1 cellular context compared by ENCODE assay signal in the genomic region with DNA sequence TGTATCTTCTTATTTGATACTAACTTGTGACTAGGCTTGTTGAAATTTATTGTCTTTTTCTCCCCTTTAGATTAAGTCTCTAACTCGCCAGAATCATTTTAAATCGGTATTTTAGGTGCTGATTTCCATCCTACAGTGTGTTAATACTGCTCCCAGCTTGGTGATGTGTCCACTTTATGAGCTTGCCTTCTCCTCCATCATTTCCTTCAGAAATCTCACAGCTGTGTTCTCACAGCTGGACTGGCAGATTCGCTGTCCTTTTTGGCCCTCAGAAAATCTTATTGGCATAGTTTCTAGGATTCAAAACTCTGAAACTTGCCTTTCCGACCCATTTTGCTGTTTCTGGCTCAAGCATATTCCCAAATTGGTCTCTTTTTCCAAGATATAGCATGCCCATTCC.
TF ChIP-seq lines count a peak whose summit lies in the region.

No MANE protein-coding gene starts in this region.

TF ChIP-seq in SK-N-SH, 30 proteins besides CTCF, POLR2A, EP300 and RAD21 (continued from another document):
- TF ChIP-seq, protein P1, sequence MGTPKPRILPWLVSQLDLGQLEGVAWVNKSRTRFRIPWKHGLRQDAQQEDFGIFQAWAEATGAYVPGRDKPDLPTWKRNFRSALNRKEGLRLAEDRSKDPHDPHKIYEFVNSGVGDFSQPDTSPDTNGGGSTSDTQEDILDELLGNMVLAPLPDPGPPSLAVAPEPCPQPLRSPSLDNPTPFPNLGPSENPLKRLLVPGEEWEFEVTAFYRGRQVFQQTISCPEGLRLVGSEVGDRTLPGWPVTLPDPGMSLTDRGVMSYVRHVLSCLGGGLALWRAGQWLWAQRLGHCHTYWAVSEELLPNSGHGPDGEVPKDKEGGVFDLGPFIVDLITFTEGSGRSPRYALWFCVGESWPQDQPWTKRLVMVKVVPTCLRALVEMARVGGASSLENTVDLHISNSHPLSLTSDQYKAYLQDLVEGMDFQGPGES (IDR thresholded peaks at IDR 0.05; ENCODE audit: low read depth, low read length) = no peak
- TF ChIP-seq JUND (IDR thresholded peaks at IDR 0.05) (no peak), EZH2phosphoT487 (IDR thresholded peaks at IDR 0.05; ENCODE audit: borderline replicate concordance, low read depth) (no peak), GATA2 (CRISPR knock-in tag; IDR thresholded peaks at IDR 0.05) (no peak), ELF1 (IDR thresholded peaks at IDR 0.05) (no peak), RFX5 (IDR thresholded peaks at IDR 0.05; ENCODE audit: low read length) (no peak), FOXJ3 (CRISPR knock-in tag; IDR thresholded peaks at IDR 0.05) (no peak), NRF1 (IDR thresholded peaks at IDR 0.05; ENCODE audit: low read depth, low read length) (no peak), SMC3 (IDR thresholded peaks at IDR 0.05; ENCODE audit: low read depth, low read length) (no peak), FOSL2 (IDR thresholded peaks at IDR 0.05; ENCODE audit: borderline replicate concordance, low read depth) (no peak), SIN3A (IDR thresholded peaks at IDR 0.05; ENCODE audit: borderline replicate concordance, low read depth, low read length) (no peak), TEAD4 (IDR thresholded peaks at IDR 0.05; ENCODE audit: borderline replicate concordance, insufficient read depth) (no peak)
- TF ChIP-seq, protein P2, sequence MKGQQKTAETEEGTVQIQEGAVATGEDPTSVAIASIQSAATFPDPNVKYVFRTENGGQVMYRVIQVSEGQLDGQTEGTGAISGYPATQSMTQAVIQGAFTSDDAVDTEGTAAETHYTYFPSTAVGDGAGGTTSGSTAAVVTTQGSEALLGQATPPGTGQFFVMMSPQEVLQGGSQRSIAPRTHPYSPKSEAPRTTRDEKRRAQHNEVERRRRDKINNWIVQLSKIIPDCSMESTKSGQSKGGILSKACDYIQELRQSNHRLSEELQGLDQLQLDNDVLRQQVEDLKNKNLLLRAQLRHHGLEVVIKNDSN (IDR thresholded peaks at IDR 0.05; ENCODE audit: borderline replicate concordance, low read depth) = no peak
- TF ChIP-seq, protein P3, sequence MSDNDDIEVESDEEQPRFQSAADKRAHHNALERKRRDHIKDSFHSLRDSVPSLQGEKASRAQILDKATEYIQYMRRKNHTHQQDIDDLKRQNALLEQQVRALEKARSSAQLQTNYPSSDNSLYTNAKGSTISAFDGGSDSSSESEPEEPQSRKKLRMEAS (IDR thresholded peaks at IDR 0.05; ENCODE audit: low read depth) = no peak
- TF ChIP-seq, protein P4, sequence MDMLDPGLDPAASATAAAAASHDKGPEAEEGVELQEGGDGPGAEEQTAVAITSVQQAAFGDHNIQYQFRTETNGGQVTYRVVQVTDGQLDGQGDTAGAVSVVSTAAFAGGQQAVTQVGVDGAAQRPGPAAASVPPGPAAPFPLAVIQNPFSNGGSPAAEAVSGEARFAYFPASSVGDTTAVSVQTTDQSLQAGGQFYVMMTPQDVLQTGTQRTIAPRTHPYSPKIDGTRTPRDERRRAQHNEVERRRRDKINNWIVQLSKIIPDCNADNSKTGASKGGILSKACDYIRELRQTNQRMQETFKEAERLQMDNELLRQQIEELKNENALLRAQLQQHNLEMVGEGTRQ (IDR thresholded peaks at IDR 0.05; ENCODE audit: borderline replicate concordance, low read depth, low read length) = no peak
- TF ChIP-seq, protein P5, sequence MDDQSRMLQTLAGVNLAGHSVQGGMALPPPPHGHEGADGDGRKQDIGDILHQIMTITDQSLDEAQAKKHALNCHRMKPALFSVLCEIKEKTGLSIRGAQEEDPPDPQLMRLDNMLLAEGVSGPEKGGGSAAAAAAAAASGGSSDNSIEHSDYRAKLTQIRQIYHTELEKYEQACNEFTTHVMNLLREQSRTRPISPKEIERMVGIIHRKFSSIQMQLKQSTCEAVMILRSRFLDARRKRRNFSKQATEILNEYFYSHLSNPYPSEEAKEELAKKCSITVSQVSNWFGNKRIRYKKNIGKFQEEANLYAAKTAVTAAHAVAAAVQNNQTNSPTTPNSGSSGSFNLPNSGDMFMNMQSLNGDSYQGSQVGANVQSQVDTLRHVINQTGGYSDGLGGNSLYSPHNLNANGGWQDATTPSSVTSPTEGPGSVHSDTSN (IDR thresholded peaks at IDR 0.05) = no peak
